In the genomic region with DNA sequence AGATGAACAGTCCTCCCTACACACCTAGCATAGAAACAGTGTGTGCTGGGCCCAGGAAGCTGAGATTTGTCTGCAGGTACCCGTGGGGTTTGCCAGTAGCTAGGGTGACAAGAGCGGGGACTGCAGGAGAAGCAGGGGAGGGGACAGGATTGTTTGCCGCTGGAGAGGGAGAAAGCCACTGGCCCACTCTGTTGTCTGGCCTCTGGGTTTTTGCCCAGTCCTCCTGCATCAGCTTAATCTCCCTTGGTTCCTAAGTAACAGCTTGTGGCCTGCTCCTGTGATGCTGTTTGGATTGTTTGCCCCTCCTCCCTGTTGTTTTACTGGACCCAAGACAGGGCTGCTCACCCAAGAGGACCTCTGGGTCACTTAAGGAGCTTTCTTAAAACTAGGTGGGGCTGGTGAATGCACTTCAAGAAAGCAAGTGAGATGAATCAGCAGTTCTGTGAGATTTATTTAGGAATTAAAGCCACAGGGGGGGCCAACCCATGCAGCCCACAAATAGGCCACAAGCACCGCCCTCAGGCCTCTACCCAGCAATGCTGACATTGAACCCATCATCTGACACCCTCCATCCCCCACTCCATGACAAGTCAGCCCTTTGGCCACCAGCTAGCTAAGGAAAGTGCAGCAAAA, we compare ENCODE assay signal across 8 cellular contexts.
DNase-seq lines count a peak whose midpoint lies in the region; ATAC-seq and TF ChIP-seq lines count a peak whose summit lies in the region.

No MANE protein-coding gene starts in this region.

- DNase-seq in OCI-M1 (lab: John Stamatoyannopoulos, UW), result peak; percentile 73
- DNase-seq in fibroblast of villous mesenchyme (ENCODE audit: low read depth), result peak; percentile 86
- DNase-seq in smooth muscle cell of the brain vasculature (ENCODE audit: low read depth, low spot score), result peak; percentile 79
- no peak for DNase-seq in 8988T
- DNase-seq in occipital lobe (lab: John Stamatoyannopoulos, UW), result no peak
- no peak for DNase-seq in KBM-7

- in situ Hi-C loops in KBM-7 (cut with MboI; ENCODE audit: low pct_unique_long_range_greater_than_20kb, low sequenced_read_pairs), result no loop called here

- TF ChIP-seq CTCF in fibroblast of villous mesenchyme (IDR thresholded peaks at IDR 0.05; ENCODE audit: insufficient read depth, low read depth, low read length), result no peak

- peak; percentile 3 for ATAC-seq in GM21737 (IDR thresholded peaks at IDR 0.05; ENCODE audit: unreplicated experiment)
- ATAC-seq in HG03432 (IDR thresholded peaks at IDR 0.05; ENCODE audit: unreplicated experiment), result no peak

- H3K4me3 ChIP-seq in fibroblast of villous mesenchyme (ENCODE audit: low read depth, low read length), result no peak overlapping the region

Comparison
In these comparisons a context has a peak if more than half of its experiments do, and no peak if none do; other contexts are left out.
1. DNase-seq: peak in OCI-M1 (single experiment), fibroblast of villous mesenchyme (single experiment) and smooth muscle cell of the brain vasculature (single experiment); none in 8988T (single experiment), occipital lobe (single experiment) and KBM-7 (single experiment).